In the genomic region with DNA sequence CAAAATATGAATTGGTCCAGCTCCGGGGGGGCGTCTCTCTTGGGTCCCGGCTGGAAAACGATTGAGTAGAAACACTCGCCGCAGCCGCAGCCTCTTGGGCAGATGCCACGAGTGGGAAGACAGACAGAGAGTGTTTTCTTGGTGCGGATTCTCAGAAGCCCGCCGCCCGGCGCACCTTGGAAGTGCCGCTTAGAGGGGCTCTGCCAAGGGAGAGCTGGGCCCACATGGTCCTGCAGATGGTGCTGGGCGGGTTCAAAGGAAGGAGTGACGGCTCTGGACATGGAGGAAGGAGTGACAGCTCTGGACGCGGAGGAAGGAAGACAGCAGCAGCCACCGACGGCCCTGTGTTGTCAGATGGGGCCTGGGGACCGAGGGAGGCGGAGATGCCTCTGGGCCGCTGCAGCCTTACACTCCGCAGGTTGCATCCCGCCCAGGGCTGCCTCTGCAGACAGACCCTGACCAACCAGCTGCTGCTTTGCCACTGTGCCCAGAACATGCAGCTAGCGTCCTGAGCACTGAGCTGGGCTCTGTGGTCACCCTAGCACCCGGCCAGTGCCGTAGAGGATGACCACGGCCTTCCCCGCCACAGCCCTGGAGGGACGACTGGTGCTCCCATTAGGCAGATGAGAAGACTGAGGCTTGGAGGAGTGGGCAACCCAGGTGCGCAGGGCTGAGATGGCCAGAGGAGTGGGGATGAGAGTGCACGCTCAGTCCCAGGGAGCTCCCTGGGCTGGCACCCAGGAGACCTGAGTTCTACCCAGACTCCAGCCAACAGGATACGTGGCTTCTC, we compare ENCODE assay signal across 1 cellular context.
TF ChIP-seq lines count a peak whose summit lies in the region.

No MANE protein-coding gene starts in this region.

TF ChIP-seq in H1, 55 proteins besides CTCF, POLR2A, EP300 and RAD21:
- TF ChIP-seq HDAC6 (IDR thresholded peaks at IDR 0.05; ENCODE audit: low read depth, low read length) (no peak), KDM1A (IDR thresholded peaks at IDR 0.05; ENCODE audit: borderline replicate concordance, low read length) (peak; percentile 31; the same call in 1 of the 2 replicates)
